ENCODE assay signal across 1 cellular context in the genomic region with DNA sequence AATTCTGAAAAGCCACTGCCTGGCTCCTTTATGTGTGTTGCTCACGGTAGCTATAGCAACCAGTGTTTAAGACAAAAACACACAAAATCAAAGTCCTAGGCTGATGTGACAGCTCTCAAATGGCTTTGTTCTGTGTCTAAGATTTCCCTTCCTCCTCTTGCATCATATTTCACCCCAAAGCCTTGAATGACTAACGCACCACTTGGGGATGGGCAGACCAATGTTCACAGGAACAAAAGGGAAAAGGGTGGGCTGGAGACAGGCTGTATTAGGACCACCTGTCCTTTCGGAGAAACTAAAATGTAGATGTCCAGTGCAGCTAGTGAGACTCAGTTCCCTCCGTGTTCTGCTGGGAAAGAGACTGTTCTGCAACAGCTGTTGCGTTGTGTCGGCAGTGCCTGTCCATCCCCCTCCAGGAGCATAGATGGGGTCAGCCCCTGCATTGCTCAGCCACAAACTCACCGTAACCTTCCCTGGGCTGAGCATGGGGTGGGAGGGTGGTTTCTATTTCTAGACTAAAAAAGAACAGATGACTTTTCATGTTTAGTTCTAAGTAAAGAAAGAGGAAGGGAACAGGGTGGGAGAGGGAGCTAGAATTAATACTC.
TF ChIP-seq lines count a peak whose summit lies in the region.

No MANE protein-coding gene starts in this region.

TF ChIP-seq in HepG2, 621 proteins besides CTCF, POLR2A, EP300 and RAD21 (continued from another document and continues in another):
- TF ChIP-seq, protein P1, sequence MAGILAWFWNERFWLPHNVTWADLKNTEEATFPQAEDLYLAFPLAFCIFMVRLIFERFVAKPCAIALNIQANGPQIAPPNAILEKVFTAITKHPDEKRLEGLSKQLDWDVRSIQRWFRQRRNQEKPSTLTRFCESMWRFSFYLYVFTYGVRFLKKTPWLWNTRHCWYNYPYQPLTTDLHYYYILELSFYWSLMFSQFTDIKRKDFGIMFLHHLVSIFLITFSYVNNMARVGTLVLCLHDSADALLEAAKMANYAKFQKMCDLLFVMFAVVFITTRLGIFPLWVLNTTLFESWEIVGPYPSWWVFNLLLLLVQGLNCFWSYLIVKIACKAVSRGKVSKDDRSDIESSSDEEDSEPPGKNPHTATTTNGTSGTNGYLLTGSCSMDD (CRISPR knock-in tag; IDR thresholded peaks at IDR 0.05) = no peak
- TF ChIP-seq ZNF788 (CRISPR knock-in tag; IDR thresholded peaks at IDR 0.05; ENCODE audit: borderline replicate concordance) = peak; percentile 64; the same call in 1 of the 2 replicates
- TF ChIP-seq, protein P2, sequence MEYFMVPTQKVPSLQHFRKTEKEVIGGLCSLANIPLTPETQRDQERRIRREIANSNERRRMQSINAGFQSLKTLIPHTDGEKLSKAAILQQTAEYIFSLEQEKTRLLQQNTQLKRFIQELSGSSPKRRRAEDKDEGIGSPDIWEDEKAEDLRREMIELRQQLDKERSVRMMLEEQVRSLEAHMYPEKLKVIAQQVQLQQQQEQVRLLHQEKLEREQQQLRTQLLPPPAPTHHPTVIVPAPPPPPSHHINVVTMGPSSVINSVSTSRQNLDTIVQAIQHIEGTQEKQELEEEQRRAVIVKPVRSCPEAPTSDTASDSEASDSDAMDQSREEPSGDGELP (IDR thresholded peaks at IDR 0.05; ENCODE audit: borderline replicate concordance, low read depth) = peak; percentile 65; the same call in 1 of the 2 replicates
- TF ChIP-seq MAFF (IDR thresholded peaks at IDR 0.05; ENCODE audit: low read depth, low read length) = 0 out of 2 replicates have a peak, but pooled peaks have one; percentile 10
- peak; percentile 61 for TF ChIP-seq FOXA3 (CRISPR knock-in tag; IDR thresholded peaks at IDR 0.05)
- no peak for TF ChIP-seq ZNF670 (CRISPR knock-in tag; IDR thresholded peaks at IDR 0.05; ENCODE audit: borderline replicate concordance)
- TF ChIP-seq KLF16 (CRISPR knock-in tag; IDR thresholded peaks at IDR 0.05) = peak in 1 of 2 experiments; percentile 20; a peak in 1 of 4 replicates
- no peak for TF ChIP-seq ZFP62 (CRISPR knock-in tag; IDR thresholded peaks at IDR 0.05)
- TF ChIP-seq PHF20 (CRISPR knock-in tag; IDR thresholded peaks at IDR 0.05) = no peak
- TF ChIP-seq ESRRA (CRISPR knock-in tag; IDR thresholded peaks at IDR 0.05; ENCODE audit: low read depth) = peak; percentile 28; the same call in 1 of the 2 replicates
- TF ChIP-seq FOXK2 (IDR thresholded peaks at IDR 0.05) = peak; percentile 62; the same call in 1 of the 2 replicates
- TF ChIP-seq ZFP41 (CRISPR knock-in tag; IDR thresholded peaks at IDR 0.05; ENCODE audit: borderline replicate concordance) = no peak
- peak; percentile 82 for TF ChIP-seq PITX1 (CRISPR knock-in tag; IDR thresholded peaks at IDR 0.05)
- peak; percentile 80; the same call in 1 of the 2 replicates for TF ChIP-seq ZBTB7B (CRISPR knock-in tag; IDR thresholded peaks at IDR 0.05)
- TF ChIP-seq ELF1 (CRISPR knock-in tag; IDR thresholded peaks at IDR 0.05) = peak; percentile 46; the same call in 1 of the 2 replicates
- TF ChIP-seq POLR2G (IDR thresholded peaks at IDR 0.05; ENCODE audit: low read depth, low read length) = peak; percentile 53
- TF ChIP-seq, protein P3, sequence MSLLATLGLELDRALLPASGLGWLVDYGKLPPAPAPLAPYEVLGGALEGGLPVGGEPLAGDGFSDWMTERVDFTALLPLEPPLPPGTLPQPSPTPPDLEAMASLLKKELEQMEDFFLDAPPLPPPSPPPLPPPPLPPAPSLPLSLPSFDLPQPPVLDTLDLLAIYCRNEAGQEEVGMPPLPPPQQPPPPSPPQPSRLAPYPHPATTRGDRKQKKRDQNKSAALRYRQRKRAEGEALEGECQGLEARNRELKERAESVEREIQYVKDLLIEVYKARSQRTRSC (CRISPR knock-in tag; IDR thresholded peaks at IDR 0.05; ENCODE audit: low read depth) = 0 out of 2 replicates have a peak, but pooled peaks have one; percentile 32
- TF ChIP-seq RFXANK (CRISPR knock-in tag; IDR thresholded peaks at IDR 0.05) = no peak
- TF ChIP-seq, protein P4, sequence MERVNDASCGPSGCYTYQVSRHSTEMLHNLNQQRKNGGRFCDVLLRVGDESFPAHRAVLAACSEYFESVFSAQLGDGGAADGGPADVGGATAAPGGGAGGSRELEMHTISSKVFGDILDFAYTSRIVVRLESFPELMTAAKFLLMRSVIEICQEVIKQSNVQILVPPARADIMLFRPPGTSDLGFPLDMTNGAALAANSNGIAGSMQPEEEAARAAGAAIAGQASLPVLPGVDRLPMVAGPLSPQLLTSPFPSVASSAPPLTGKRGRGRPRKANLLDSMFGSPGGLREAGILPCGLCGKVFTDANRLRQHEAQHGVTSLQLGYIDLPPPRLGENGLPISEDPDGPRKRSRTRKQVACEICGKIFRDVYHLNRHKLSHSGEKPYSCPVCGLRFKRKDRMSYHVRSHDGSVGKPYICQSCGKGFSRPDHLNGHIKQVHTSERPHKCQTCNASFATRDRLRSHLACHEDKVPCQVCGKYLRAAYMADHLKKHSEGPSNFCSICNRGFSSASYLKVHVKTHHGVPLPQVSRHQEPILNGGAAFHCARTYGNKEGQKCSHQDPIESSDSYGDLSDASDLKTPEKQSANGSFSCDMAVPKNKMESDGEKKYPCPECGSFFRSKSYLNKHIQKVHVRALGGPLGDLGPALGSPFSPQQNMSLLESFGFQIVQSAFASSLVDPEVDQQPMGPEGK (CRISPR knock-in tag; IDR thresholded peaks at IDR 0.05) = no peak
- TF ChIP-seq, protein P5, sequence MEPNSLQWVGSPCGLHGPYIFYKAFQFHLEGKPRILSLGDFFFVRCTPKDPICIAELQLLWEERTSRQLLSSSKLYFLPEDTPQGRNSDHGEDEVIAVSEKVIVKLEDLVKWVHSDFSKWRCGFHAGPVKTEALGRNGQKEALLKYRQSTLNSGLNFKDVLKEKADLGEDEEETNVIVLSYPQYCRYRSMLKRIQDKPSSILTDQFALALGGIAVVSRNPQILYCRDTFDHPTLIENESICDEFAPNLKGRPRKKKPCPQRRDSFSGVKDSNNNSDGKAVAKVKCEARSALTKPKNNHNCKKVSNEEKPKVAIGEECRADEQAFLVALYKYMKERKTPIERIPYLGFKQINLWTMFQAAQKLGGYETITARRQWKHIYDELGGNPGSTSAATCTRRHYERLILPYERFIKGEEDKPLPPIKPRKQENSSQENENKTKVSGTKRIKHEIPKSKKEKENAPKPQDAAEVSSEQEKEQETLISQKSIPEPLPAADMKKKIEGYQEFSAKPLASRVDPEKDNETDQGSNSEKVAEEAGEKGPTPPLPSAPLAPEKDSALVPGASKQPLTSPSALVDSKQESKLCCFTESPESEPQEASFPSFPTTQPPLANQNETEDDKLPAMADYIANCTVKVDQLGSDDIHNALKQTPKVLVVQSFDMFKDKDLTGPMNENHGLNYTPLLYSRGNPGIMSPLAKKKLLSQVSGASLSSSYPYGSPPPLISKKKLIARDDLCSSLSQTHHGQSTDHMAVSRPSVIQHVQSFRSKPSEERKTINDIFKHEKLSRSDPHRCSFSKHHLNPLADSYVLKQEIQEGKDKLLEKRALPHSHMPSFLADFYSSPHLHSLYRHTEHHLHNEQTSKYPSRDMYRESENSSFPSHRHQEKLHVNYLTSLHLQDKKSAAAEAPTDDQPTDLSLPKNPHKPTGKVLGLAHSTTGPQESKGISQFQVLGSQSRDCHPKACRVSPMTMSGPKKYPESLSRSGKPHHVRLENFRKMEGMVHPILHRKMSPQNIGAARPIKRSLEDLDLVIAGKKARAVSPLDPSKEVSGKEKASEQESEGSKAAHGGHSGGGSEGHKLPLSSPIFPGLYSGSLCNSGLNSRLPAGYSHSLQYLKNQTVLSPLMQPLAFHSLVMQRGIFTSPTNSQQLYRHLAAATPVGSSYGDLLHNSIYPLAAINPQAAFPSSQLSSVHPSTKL (CRISPR knock-in tag; IDR thresholded peaks at IDR 0.05) = peak; percentile 86
- TF ChIP-seq MXI1 (IDR thresholded peaks at IDR 0.05; ENCODE audit: borderline replicate concordance, low read depth, low read length) = peak; percentile 86; the same call in 2 of the 3 replicates
- TF ChIP-seq ZKSCAN8 (CRISPR knock-in tag; IDR thresholded peaks at IDR 0.05; ENCODE audit: borderline replicate concordance) = peak; percentile 23; the same call in 1 of the 2 replicates
- peak; percentile 63; the same call in 1 of the 2 replicates for TF ChIP-seq KDM6A (CRISPR knock-in tag; IDR thresholded peaks at IDR 0.05; ENCODE audit: low read depth)
- 0 out of 2 replicates have a peak, but pooled peaks have one; percentile 22 for TF ChIP-seq LCORL (IDR thresholded peaks at IDR 0.05)
- TF ChIP-seq LCORL (CRISPR knock-in tag; IDR thresholded peaks at IDR 0.05) = peak; percentile 43; the same call in 1 of the 2 replicates
- 0 out of 2 replicates have a peak, but pooled peaks have one; percentile 21 for TF ChIP-seq MIER3 (CRISPR knock-in tag; IDR thresholded peaks at IDR 0.05; ENCODE audit: borderline replicate concordance)
- TF ChIP-seq NPAS2 (CRISPR knock-in tag; IDR thresholded peaks at IDR 0.05; ENCODE audit: borderline replicate concordance) = no peak
- TF ChIP-seq HOXA9 (CRISPR knock-in tag; IDR thresholded peaks at IDR 0.05; ENCODE audit: borderline replicate concordance) = no peak
- peak; percentile 94 for TF ChIP-seq SOX5 (CRISPR knock-in tag; IDR thresholded peaks at IDR 0.05; ENCODE audit: borderline replicate concordance)
- TF ChIP-seq, protein P6, sequence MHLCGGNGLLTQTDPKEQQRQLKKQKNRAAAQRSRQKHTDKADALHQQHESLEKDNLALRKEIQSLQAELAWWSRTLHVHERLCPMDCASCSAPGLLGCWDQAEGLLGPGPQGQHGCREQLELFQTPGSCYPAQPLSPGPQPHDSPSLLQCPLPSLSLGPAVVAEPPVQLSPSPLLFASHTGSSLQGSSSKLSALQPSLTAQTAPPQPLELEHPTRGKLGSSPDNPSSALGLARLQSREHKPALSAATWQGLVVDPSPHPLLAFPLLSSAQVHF (CRISPR knock-in tag; IDR thresholded peaks at IDR 0.05) = no peak
- TF ChIP-seq ZNF652 (CRISPR knock-in tag; IDR thresholded peaks at IDR 0.05; ENCODE audit: borderline replicate concordance, low read depth) = 0 out of 2 replicates have a peak, but pooled peaks have one; percentile 4
- TF ChIP-seq REL (CRISPR knock-in tag; conservative IDR thresholded peaks at IDR 0.05) = no peak
- TF ChIP-seq ASH2L (IDR thresholded peaks at IDR 0.05; ENCODE audit: insufficient read length, low read depth, low read length) = peak; percentile 87
- TF ChIP-seq, protein P7, sequence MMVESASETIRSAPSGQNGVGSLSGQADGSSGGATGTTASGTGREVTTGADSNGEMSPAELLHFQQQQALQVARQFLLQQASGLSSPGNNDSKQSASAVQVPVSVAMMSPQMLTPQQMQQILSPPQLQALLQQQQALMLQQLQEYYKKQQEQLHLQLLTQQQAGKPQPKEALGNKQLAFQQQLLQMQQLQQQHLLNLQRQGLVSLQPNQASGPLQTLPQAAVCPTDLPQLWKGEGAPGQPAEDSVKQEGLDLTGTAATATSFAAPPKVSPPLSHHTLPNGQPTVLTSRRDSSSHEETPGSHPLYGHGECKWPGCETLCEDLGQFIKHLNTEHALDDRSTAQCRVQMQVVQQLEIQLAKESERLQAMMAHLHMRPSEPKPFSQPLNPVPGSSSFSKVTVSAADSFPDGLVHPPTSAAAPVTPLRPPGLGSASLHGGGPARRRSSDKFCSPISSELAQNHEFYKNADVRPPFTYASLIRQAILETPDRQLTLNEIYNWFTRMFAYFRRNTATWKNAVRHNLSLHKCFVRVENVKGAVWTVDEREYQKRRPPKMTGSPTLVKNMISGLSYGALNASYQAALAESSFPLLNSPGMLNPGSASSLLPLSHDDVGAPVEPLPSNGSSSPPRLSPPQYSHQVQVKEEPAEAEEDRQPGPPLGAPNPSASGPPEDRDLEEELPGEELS (CRISPR knock-in tag; IDR thresholded peaks at IDR 0.05) = peak; percentile 54
- TF ChIP-seq RBM39 (IDR thresholded peaks at IDR 0.05; ENCODE audit: low read depth, low read length, poor library complexity, severe bottlenecking) = no peak
- TF ChIP-seq YEATS4 (CRISPR knock-in tag; IDR thresholded peaks at IDR 0.05; ENCODE audit: borderline replicate concordance) = no peak
- peak; percentile 37 for TF ChIP-seq TBL1XR1 (IDR thresholded peaks at IDR 0.05; ENCODE audit: borderline replicate concordance, low read length, partially characterized antibody)
- peak; percentile 67 for TF ChIP-seq HNF4G (IDR thresholded peaks at IDR 0.05; ENCODE audit: borderline replicate concordance, low read depth, low read length)
- no peak for TF ChIP-seq HNF4G (CRISPR knock-in tag; IDR thresholded peaks at IDR 0.05; ENCODE audit: borderline replicate concordance, low read depth)
- TF ChIP-seq ZBTB21 (CRISPR knock-in tag; IDR thresholded peaks at IDR 0.05) = peak; percentile 69; the same call in 1 of the 2 replicates
- no peak for TF ChIP-seq IRX3 (CRISPR knock-in tag; IDR thresholded peaks at IDR 0.05; ENCODE audit: borderline replicate concordance, low read depth)
- peak; percentile 75; the same call in 1 of the 2 replicates for TF ChIP-seq TBX2 (CRISPR knock-in tag; IDR thresholded peaks at IDR 0.05; ENCODE audit: borderline replicate concordance)
- no peak for TF ChIP-seq HDAC6 (IDR thresholded peaks at IDR 0.05; ENCODE audit: low read depth, low read length)
- peak; percentile 48; the same call in 1 of the 2 replicates for TF ChIP-seq KAT8 (CRISPR knock-in tag; IDR thresholded peaks at IDR 0.05)
- TF ChIP-seq, protein P8, sequence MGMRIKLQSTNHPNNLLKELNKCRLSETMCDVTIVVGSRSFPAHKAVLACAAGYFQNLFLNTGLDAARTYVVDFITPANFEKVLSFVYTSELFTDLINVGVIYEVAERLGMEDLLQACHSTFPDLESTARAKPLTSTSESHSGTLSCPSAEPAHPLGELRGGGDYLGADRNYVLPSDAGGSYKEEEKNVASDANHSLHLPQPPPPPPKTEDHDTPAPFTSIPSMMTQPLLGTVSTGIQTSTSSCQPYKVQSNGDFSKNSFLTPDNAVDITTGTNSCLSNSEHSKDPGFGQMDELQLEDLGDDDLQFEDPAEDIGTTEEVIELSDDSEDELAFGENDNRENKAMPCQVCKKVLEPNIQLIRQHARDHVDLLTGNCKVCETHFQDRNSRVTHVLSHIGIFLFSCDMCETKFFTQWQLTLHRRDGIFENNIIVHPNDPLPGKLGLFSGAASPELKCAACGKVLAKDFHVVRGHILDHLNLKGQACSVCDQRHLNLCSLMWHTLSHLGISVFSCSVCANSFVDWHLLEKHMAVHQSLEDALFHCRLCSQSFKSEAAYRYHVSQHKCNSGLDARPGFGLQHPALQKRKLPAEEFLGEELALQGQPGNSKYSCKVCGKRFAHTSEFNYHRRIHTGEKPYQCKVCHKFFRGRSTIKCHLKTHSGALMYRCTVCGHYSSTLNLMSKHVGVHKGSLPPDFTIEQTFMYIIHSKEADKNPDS (CRISPR knock-in tag; IDR thresholded peaks at IDR 0.05) = no peak
- TF ChIP-seq ARID2 (CRISPR knock-in tag; IDR thresholded peaks at IDR 0.05; ENCODE audit: borderline replicate concordance) = no peak
- TF ChIP-seq, protein P9, sequence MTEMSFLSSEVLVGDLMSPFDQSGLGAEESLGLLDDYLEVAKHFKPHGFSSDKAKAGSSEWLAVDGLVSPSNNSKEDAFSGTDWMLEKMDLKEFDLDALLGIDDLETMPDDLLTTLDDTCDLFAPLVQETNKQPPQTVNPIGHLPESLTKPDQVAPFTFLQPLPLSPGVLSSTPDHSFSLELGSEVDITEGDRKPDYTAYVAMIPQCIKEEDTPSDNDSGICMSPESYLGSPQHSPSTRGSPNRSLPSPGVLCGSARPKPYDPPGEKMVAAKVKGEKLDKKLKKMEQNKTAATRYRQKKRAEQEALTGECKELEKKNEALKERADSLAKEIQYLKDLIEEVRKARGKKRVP (CRISPR knock-in tag; IDR thresholded peaks at IDR 0.05) = peak; percentile 73 to 97; a peak in 3 of 4 replicates
- peak; percentile 78 for TF ChIP-seq HMG20A (CRISPR knock-in tag; IDR thresholded peaks at IDR 0.05; ENCODE audit: borderline replicate concordance)
- TF ChIP-seq POGZ (CRISPR knock-in tag; IDR thresholded peaks at IDR 0.05) = peak; percentile 61
